ENCODE assay signal across 18 cellular contexts in genomic region chr4:86400216-86400615, GRCh38. TPM values are rescaled to one million over a fixed set of nuclear protein-coding genes. Genes with fewer than 3 reads are reported as not detected.
DNase-seq lines count a peak whose midpoint lies in the region; ATAC-seq and TF ChIP-seq lines count a peak whose summit lies in the region.
"Had no signal": no experiment of that assay in that cellular context is flagged by ENCODE, and none has a peak within 500 bp of the region (broad histone marks: within the 10 kb centered on the region; RNA-seq: fewer than 3 reads in every experiment).

No MANE protein-coding gene starts in this region.

- no peaks in the 10 kb centered on the region for H3K4me1 Mint-ChIP-seq in T-cell
- H3K4me1 Mint-ChIP-seq: CD4-positive, CD25-positive, alpha-beta regulatory T cell had no signal

- in situ Hi-C loops in IMR-90 (cut with MboI; ENCODE audit: low sequenced_read_pairs): no loop called here

- H3K4me2 ChIP-seq in IMR-90 (ENCODE audit: low read depth, low read length): no peak overlapping the region

- no peaks in the 10 kb centered on the region for H3K36me3 ChIP-seq in IMR-90 (ENCODE audit: control insufficient read depth, insufficient read depth, low read length)

- no peak for TF ChIP-seq CTCF in IMR-90 (conservative IDR thresholded peaks at IDR 0.05; ENCODE audit: low read depth, low read length)
- TF ChIP-seq CTCF in epithelial cell of esophagus (IDR thresholded peaks at IDR 0.05; ENCODE audit: insufficient read depth, low read depth, low read length, missing control alignments): no peak

- H3K36me3 Mint-ChIP-seq in T-cell: no peaks in the 10 kb centered on the region
- H3K36me3 Mint-ChIP-seq: CD4-positive, CD25-positive, alpha-beta regulatory T cell had no signal

- no peak overlapping the region for H2BK5ac ChIP-seq in IMR-90 (ENCODE audit: low read depth, low read length, poor library complexity, severe bottlenecking)

- H3K27me3 ChIP-seq in IMR-90 (ENCODE audit: control insufficient read depth, insufficient read depth, low read length): no peaks in the 10 kb centered on the region

- no peak for TF ChIP-seq POLR2A in IMR-90 (IDR thresholded peaks at IDR 0.05; ENCODE audit: low read depth, low read length)

- H4K5ac ChIP-seq in IMR-90 (ENCODE audit: low read depth, low read length): no peak overlapping the region

- H3K4ac ChIP-seq in IMR-90 (ENCODE audit: low read depth, low read length): no peak overlapping the region

- H3K23ac ChIP-seq in IMR-90 (ENCODE audit: low read depth, low read length): no peak overlapping the region

- H3K4me1 ChIP-seq in IMR-90 (ENCODE audit: control insufficient read depth, insufficient read depth, low read length): no peaks in the 10 kb centered on the region
- H3K4me1 ChIP-seq: Caco-2 had no signal

- no peak overlapping the region for H3K14ac ChIP-seq in IMR-90 (replicated peaks; ENCODE audit: low read depth, low read length)

- H3K18ac ChIP-seq in IMR-90 (ENCODE audit: low read depth, low read length): no peak overlapping the region

- no peak overlapping the region for H2BK120ac ChIP-seq in IMR-90 (ENCODE audit: low read depth, low read length)

- POLR2A ChIA-PET in IMR-90 (lab: Charles Lee; ENCODE audit: unreplicated experiment) (no interaction called here), T-cell (lab: Charles Lee) (no interaction called here)

- H3K27ac ChIP-seq in IMR-90 (ENCODE audit: insufficient read depth, low read length): no peak overlapping the region

- H3K9ac ChIP-seq in IMR-90 (ENCODE audit: low read depth, low read length): no peak overlapping the region

- H3K4me3 Mint-ChIP-seq in T-cell: no peak overlapping the region
- H3K4me3 Mint-ChIP-seq: CD4-positive, CD25-positive, alpha-beta regulatory T cell; H9 had no signal

- ATAC-seq in IMR-90 (ENCODE audit: low read depth) (no peak), HG03457 (IDR thresholded peaks at IDR 0.05; ENCODE audit: unreplicated experiment) (no peak), T-cell (replicated peaks in 1 of 4) (no peak), HG02885 (IDR thresholded peaks at IDR 0.05; ENCODE audit: poor library complexity, unreplicated experiment) (no peak), HG03175 (IDR thresholded peaks at IDR 0.05; ENCODE audit: unreplicated experiment) (no peak)

- no peaks in the 10 kb centered on the region for H3K9me3 ChIP-seq in IMR-90 (ENCODE audit: control insufficient read depth, insufficient read depth, low read length)
- H3K9me3 ChIP-seq: Caco-2 had no signal

- H3K9me1 ChIP-seq in IMR-90 (ENCODE audit: insufficient read depth, low read length): no peaks in the 10 kb centered on the region

- H2BK15ac ChIP-seq in IMR-90 (ENCODE audit: low read depth, low read length): no peak overlapping the region

- H2AK9ac ChIP-seq in IMR-90 (replicated peaks; ENCODE audit: low read depth, low read length, poor library complexity): no peak overlapping the region

- DNase-seq in IMR-90 (peak; percentile 41), SK-N-DZ (ENCODE audit: low spot score) (peak; percentile 65), epithelial cell of esophagus (ENCODE audit: low read depth) (peak; percentile 64), left kidney (ENCODE audit: low read depth, low spot score) (peak; percentile 47), T-cell (no peak)
- DNase-seq: Caco-2; CD4-positive, CD25-positive, alpha-beta regulatory T cell; EL; H9; KBM-7; NCI-H1436; NCI-H2029 treated with DMSO at 0.1 percent for 48 hours; NCI-H524 treated with DMSO at 0.1 percent for 48 hours; RPMI8226; SIG-M5 had no signal

- no peaks in the 10 kb centered on the region for H4K20me1 ChIP-seq in IMR-90 (ENCODE audit: insufficient read depth, low read length)

- H3K79me1 ChIP-seq in IMR-90 (ENCODE audit: low read depth in 1 of 2, low read length in 2 of 2): no peaks in the 10 kb centered on the region

- no peak overlapping the region for H3K56ac ChIP-seq in IMR-90 (ENCODE audit: extremely low read depth, insufficient read depth, low read length)

- CTCF ChIA-PET in IMR-90 (lab: Yijun Ruan, JAX) (interaction anchor here (0.7 kb wide), 1 partner anchor 96 kb away, joined by 3 read pairs; no protein-coding TSS in a partner anchor), T-cell (lab: Charles Lee) (no interaction called here)

- H2AK5ac ChIP-seq in IMR-90 (ENCODE audit: low read depth, low read length): no peak overlapping the region

- H2AFZ ChIP-seq in IMR-90 (replicated peaks; ENCODE audit: low read length, poor library complexity): no peak overlapping the region

- dilution Hi-C loops in IMR-90 (cut with HindIII; ENCODE audit: low sequenced_read_pairs, unreplicated experiment): no loop called here

- H3K27me3 Mint-ChIP-seq in T-cell: peaks cover 0 to 3% of the 10 kb centered on the region in 2 donors
- H3K27me3 Mint-ChIP-seq: CD4-positive, CD25-positive, alpha-beta regulatory T cell had no signal

- H4K91ac ChIP-seq in IMR-90 (ENCODE audit: insufficient read depth, low read depth, low read length): no peak overlapping the region

- H3K27ac Mint-ChIP-seq in T-cell: no peak overlapping the region
- H3K27ac Mint-ChIP-seq: CD4-positive, CD25-positive, alpha-beta regulatory T cell; H9 had no signal

- BruUV-seq in IMR-90 (replicated peaks; lab: Mats Ljungman, UMichigan): no TSS peak

- H4K8ac ChIP-seq in IMR-90 (ENCODE audit: low read depth in 2 of 2, low read length in 2 of 2): no peak overlapping the region

- no CpG with 5 or more reads among the region's 4 CpGs for whole genome bisulfite sequencing in IMR-90 (ENCODE audit: extremely low coverage in 2 of 2, insufficient read length in 1 of 2), 2 experiments

- H2BK20ac ChIP-seq in IMR-90 (ENCODE audit: low read depth, low read length): no peak overlapping the region

- peaks cover 0 to 4% (median 0%) of the 10 kb centered on the region in 3 donors for H3K9me3 Mint-ChIP-seq in T-cell
- H3K9me3 Mint-ChIP-seq: H9 had no signal

- no peak for TF ChIP-seq RAD21 in IMR-90 (IDR thresholded peaks at IDR 0.05; ENCODE audit: low read length)

- intact Hi-C loops in IMR-90 (cut with micrococcal nuclease): no loop called here

- H3K4me3 ChIP-seq in IMR-90 (ENCODE audit: insufficient read depth, low read depth, low read length) (no peak overlapping the region), epithelial cell of esophagus (ENCODE audit: low read length) (no peak overlapping the region)

TF ChIP-seq in IMR-90, 13 proteins besides CTCF, POLR2A, EP300 and RAD21:
- TF ChIP-seq RFX5 (IDR thresholded peaks at IDR 0.05; ENCODE audit: low read depth, low read length): no peak
- TF ChIP-seq CHD1 (IDR thresholded peaks at IDR 0.05; ENCODE audit: low read depth, low read length): no peak
- TF ChIP-seq CEBPB (IDR thresholded peaks at IDR 0.05; ENCODE audit: low read depth, low read length): no peak
- no peak for TF ChIP-seq FOS (IDR thresholded peaks at IDR 0.05; ENCODE audit: low read depth, low read length)
- no peak for TF ChIP-seq SMC3 (IDR thresholded peaks at IDR 0.05; ENCODE audit: low read depth, low read length)
- TF ChIP-seq NFE2L2 (IDR thresholded peaks at IDR 0.05; ENCODE audit: low read depth, low read length): no peak
- TF ChIP-seq MAFK (IDR thresholded peaks at IDR 0.05; ENCODE audit: low read depth, low read length): no peak

RNA-seq across cellular contexts. Expression of gene MAPK10, which starts 40.4 kb away (rescaled TPM):
- 6.4 and 6.5 TPM in 2 replicates for total RNA-seq in IMR-90 (2012; rRNA removed)
- 2.3 and 2.8 TPM in 2 replicates for polyA plus RNA-seq in IMR-90 (2012; rRNA removed)
- polyA plus RNA-seq in IMR-90 (2012; cell fraction: cytosol; rRNA removed): 1.6 and 1.9 TPM in 2 replicates
- polyA plus RNA-seq in IMR-90 (2012; cell fraction: nucleus; rRNA removed; ENCODE audit: low replicate concordance): 5.1 and 21.7 TPM in 2 replicates
- 33.4 and 42.9 TPM in 2 replicates for polyA plus RNA-seq in SK-N-DZ (2014; cell fraction: cytosol; rRNA removed)
- polyA plus RNA-seq in SK-N-DZ (2014; cell fraction: nucleus; rRNA removed): 39.9 and 52.2 TPM in 2 replicates
- under 1 TPM in 2 of 5 donors, not detected in 3; 0.07 to 0.35 TPM for total RNA-seq in T-cell
- polyA plus RNA-seq: CD4-positive, CD25-positive, alpha-beta regulatory T cell had no signal

Comparison
In these comparisons a context has a peak if more than half of its experiments do, and no peak if none do; other contexts are left out.
1. DNase-seq: peak in IMR-90 (single experiment), SK-N-DZ (single experiment), epithelial cell of esophagus (single experiment) and left kidney (single experiment); none in T-cell (0 of 34).